1 cellular context compared by ENCODE assay signal in genomic region chr5:60710362-60710761, GRCh38.
TF ChIP-seq lines count a peak whose summit lies in the region.

No MANE protein-coding gene starts in this region.

TF ChIP-seq in WTC11, 78 proteins besides CTCF, POLR2A, EP300 and RAD21 (continued from another document):
- TF ChIP-seq ARID4B (CRISPR knock-in tag; IDR thresholded peaks at IDR 0.05; ENCODE audit: borderline replicate concordance) (no peak), GRHL2 (CRISPR knock-in tag; IDR thresholded peaks at IDR 0.05; ENCODE audit: insufficient replicate concordance, severe bottlenecking) (no peak), E2F5 (CRISPR knock-in tag; IDR thresholded peaks at IDR 0.05) (no peak), MLX (CRISPR knock-in tag; IDR thresholded peaks at IDR 0.05) (no peak), ZBTB43 (CRISPR knock-in tag; IDR thresholded peaks at IDR 0.05) (no peak), ZNF317 (CRISPR knock-in tag; IDR thresholded peaks at IDR 0.05; ENCODE audit: borderline replicate concordance, low read depth) (no peak), TCF7 (CRISPR knock-in tag; IDR thresholded peaks at IDR 0.05; ENCODE audit: low read depth) (no peak)
